In genomic region chr2:74242354-74243071, GRCh38 we compare ENCODE assay signal across 2 cellular contexts.
TF ChIP-seq lines count a peak whose summit lies in the region.

No MANE protein-coding gene starts in this region.

TF ChIP-seq in HEK293, 187 proteins besides CTCF, POLR2A, EP300 and RAD21:
- TF ChIP-seq ZBTB26 (tag by site-specific recombination; optimal IDR thresholded peaks at IDR 0.05), result no peak
- peak; percentile 46; the same call in 1 of the 2 replicates for TF ChIP-seq SCRT2 (tag by site-specific recombination; IDR thresholded peaks at IDR 0.05)

TF ChIP-seq in K562, 482 proteins besides CTCF, POLR2A, EP300 and RAD21 (continues in another document):
- TF ChIP-seq ZNF12 (CRISPR knock-in tag; IDR thresholded peaks at IDR 0.05) (no peak), HINFP (tag; conservative IDR thresholded peaks at IDR 0.05; ENCODE audit: low read depth) (no peak), HNRNPH1 (optimal IDR thresholded peaks at IDR 0.05; ENCODE audit: low read depth, low read length) (no peak), HDAC8 (tag; IDR thresholded peaks at IDR 0.05) (no peak), ZNF165 (CRISPR knock-in tag; IDR thresholded peaks at IDR 0.05; ENCODE audit: borderline replicate concordance) (no peak), ATF7 (IDR thresholded peaks at IDR 0.05) (no peak), GTF2F1 (IDR thresholded peaks at IDR 0.05; ENCODE audit: low read depth, low read length) (no peak), NUFIP1 (IDR thresholded peaks at IDR 0.05; ENCODE audit: partially characterized antibody) (no peak), HNRNPL (IDR thresholded peaks at IDR 0.05; ENCODE audit: low read depth, low read length) (no peak), GABPB1 (CRISPR knock-in tag; IDR thresholded peaks at IDR 0.05) (no peak), NEUROD1 (IDR thresholded peaks at IDR 0.05; ENCODE audit: borderline replicate concordance, low read depth, low read length, partially characterized antibody) (no peak), ARHGAP35 (IDR thresholded peaks at IDR 0.05; ENCODE audit: partially characterized antibody) (no peak), ZNF699 (CRISPR knock-in tag; IDR thresholded peaks at IDR 0.05; ENCODE audit: insufficient replicate concordance) (no peak), SMAD3 (CRISPR knock-in tag; conservative IDR thresholded peaks at IDR 0.05) (no peak), SMAD1 (IDR thresholded peaks at IDR 0.05; ENCODE audit: low read depth, low read length, partially characterized antibody) (no peak), MCM3 (IDR thresholded peaks at IDR 0.05) (no peak), HMG20B (CRISPR knock-in tag; IDR thresholded peaks at IDR 0.05) (no peak), ZNF436 (CRISPR knock-in tag; IDR thresholded peaks at IDR 0.05) (no peak), PHF20 (IDR thresholded peaks at IDR 0.05; ENCODE audit: partially characterized antibody) (no peak), ZNF668 (CRISPR knock-in tag; IDR thresholded peaks at IDR 0.05) (no peak), NR3C1 (CRISPR knock-in tag; IDR thresholded peaks at IDR 0.05) (no peak), ZNF212 (CRISPR knock-in tag; IDR thresholded peaks at IDR 0.05) (no peak), TCF3 (CRISPR knock-in tag; IDR thresholded peaks at IDR 0.05) (peak; percentile 69), CLOCK (CRISPR knock-in tag; IDR thresholded peaks at IDR 0.05; ENCODE audit: borderline replicate concordance) (no peak), SREBF1 (IDR thresholded peaks at IDR 0.05; ENCODE audit: borderline replicate concordance, low read depth, low read length) (no peak), EHMT2 (IDR thresholded peaks at IDR 0.05) (no peak), LEF1 (IDR thresholded peaks at IDR 0.05) (0 out of 2 replicates have a peak, but pooled peaks have one; percentile 27), VEZF1 (CRISPR knock-in tag; IDR thresholded peaks at IDR 0.05) (no peak), SNAPC5 (CRISPR knock-in tag; IDR thresholded peaks at IDR 0.05) (no peak), KDM1A (IDR thresholded peaks at IDR 0.05) (peak; percentile 92 to 95), C11orf30 (IDR thresholded peaks at IDR 0.05; ENCODE audit: low read depth) (no peak), CAMTA2 (CRISPR knock-in tag; conservative IDR thresholded peaks at IDR 0.05) (no peak), ELF4 (CRISPR knock-in tag; IDR thresholded peaks at IDR 0.05) (no peak), ZNF639 (CRISPR knock-in tag; conservative IDR thresholded peaks at IDR 0.05 in 1 of 2, IDR thresholded peaks at IDR 0.05 in 1 of 2) (no peak), PKNOX1 (IDR thresholded peaks at IDR 0.05) (no peak), GATA2 (CRISPR knock-in tag; IDR thresholded peaks at IDR 0.05) (peak; percentile 60; the same call in 1 of the 2 replicates), NELFE (IDR thresholded peaks at IDR 0.05; ENCODE audit: insufficient read depth, insufficient read length) (no peak), MTA2 (IDR thresholded peaks at IDR 0.05; ENCODE audit: low read depth) (peak; percentile 68), ZNF232 (CRISPR knock-in tag; IDR thresholded peaks at IDR 0.05) (no peak), GABPB2 (CRISPR knock-in tag; conservative IDR thresholded peaks at IDR 0.05) (no peak), HNRNPK (IDR thresholded peaks at IDR 0.05; ENCODE audit: low read depth, low read length, poor library complexity, severe bottlenecking) (no peak), EWSR1 (IDR thresholded peaks at IDR 0.05; ENCODE audit: borderline replicate concordance, low read depth, partially characterized antibody) (no peak), ZNF76 (CRISPR knock-in tag; IDR thresholded peaks at IDR 0.05; ENCODE audit: borderline replicate concordance) (no peak), CEBPG (CRISPR knock-in tag; IDR thresholded peaks at IDR 0.05) (no peak), CEBPG (tag; conservative IDR thresholded peaks at IDR 0.05 in 1 of 2, IDR thresholded peaks at IDR 0.05 in 1 of 2) (no peak), KHSRP (IDR thresholded peaks at IDR 0.05) (no peak), HLTF (IDR thresholded peaks at IDR 0.05) (no peak), SRSF7 (optimal IDR thresholded peaks at IDR 0.05; ENCODE audit: low read depth, low read length) (no peak), ZNF431 (CRISPR knock-in tag; IDR thresholded peaks at IDR 0.05) (no peak), SRSF9 (IDR thresholded peaks at IDR 0.05; ENCODE audit: borderline replicate concordance, low read depth, low read length) (no peak), XRCC3 (IDR thresholded peaks at IDR 0.05) (no peak), NKRF (IDR thresholded peaks at IDR 0.05; ENCODE audit: borderline replicate concordance) (no peak), FOSL1 (tag; conservative IDR thresholded peaks at IDR 0.05) (peak; percentile 82)
- TF ChIP-seq, protein P1, sequence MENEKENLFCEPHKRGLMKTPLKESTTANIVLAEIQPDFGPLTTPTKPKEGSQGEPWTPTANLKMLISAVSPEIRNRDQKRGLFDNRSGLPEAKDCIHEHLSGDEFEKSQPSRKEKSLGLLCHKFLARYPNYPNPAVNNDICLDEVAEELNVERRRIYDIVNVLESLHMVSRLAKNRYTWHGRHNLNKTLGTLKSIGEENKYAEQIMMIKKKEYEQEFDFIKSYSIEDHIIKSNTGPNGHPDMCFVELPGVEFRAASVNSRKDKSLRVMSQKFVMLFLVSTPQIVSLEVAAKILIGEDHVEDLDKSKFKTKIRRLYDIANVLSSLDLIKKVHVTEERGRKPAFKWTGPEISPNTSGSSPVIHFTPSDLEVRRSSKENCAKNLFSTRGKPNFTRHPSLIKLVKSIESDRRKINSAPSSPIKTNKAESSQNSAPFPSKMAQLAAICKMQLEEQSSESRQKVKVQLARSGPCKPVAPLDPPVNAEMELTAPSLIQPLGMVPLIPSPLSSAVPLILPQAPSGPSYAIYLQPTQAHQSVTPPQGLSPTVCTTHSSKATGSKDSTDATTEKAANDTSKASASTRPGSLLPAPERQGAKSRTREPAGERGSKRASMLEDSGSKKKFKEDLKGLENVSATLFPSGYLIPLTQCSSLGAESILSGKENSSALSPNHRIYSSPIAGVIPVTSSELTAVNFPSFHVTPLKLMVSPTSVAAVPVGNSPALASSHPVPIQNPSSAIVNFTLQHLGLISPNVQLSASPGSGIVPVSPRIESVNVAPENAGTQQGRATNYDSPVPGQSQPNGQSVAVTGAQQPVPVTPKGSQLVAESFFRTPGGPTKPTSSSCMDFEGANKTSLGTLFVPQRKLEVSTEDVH (IDR thresholded peaks at IDR 0.05; ENCODE audit: low read depth, partially characterized antibody), result no peak
- TF ChIP-seq, protein P2, sequence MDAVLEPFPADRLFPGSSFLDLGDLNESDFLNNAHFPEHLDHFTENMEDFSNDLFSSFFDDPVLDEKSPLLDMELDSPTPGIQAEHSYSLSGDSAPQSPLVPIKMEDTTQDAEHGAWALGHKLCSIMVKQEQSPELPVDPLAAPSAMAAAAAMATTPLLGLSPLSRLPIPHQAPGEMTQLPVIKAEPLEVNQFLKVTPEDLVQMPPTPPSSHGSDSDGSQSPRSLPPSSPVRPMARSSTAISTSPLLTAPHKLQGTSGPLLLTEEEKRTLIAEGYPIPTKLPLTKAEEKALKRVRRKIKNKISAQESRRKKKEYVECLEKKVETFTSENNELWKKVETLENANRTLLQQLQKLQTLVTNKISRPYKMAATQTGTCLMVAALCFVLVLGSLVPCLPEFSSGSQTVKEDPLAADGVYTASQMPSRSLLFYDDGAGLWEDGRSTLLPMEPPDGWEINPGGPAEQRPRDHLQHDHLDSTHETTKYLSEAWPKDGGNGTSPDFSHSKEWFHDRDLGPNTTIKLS (IDR thresholded peaks at IDR 0.05; ENCODE audit: borderline replicate concordance, low read depth), result no peak
- TF ChIP-seq, protein P3, sequence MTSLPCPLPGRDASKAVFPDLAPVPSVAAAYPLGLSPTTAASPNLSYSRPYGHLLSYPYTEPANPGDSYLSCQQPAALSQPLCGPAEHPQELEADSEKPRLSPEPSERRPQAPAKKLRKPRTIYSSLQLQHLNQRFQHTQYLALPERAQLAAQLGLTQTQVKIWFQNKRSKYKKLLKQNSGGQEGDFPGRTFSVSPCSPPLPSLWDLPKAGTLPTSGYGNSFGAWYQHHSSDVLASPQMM (CRISPR knock-in tag; IDR thresholded peaks at IDR 0.05), result no peak
- TF ChIP-seq, protein P4, sequence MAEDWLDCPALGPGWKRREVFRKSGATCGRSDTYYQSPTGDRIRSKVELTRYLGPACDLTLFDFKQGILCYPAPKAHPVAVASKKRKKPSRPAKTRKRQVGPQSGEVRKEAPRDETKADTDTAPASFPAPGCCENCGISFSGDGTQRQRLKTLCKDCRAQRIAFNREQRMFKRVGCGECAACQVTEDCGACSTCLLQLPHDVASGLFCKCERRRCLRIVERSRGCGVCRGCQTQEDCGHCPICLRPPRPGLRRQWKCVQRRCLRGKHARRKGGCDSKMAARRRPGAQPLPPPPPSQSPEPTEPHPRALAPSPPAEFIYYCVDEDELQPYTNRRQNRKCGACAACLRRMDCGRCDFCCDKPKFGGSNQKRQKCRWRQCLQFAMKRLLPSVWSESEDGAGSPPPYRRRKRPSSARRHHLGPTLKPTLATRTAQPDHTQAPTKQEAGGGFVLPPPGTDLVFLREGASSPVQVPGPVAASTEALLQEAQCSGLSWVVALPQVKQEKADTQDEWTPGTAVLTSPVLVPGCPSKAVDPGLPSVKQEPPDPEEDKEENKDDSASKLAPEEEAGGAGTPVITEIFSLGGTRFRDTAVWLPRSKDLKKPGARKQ (CRISPR knock-in tag; IDR thresholded peaks at IDR 0.05), result no peak
